Comparison of ENCODE assay signal across 2 cellular contexts in the genomic region with DNA sequence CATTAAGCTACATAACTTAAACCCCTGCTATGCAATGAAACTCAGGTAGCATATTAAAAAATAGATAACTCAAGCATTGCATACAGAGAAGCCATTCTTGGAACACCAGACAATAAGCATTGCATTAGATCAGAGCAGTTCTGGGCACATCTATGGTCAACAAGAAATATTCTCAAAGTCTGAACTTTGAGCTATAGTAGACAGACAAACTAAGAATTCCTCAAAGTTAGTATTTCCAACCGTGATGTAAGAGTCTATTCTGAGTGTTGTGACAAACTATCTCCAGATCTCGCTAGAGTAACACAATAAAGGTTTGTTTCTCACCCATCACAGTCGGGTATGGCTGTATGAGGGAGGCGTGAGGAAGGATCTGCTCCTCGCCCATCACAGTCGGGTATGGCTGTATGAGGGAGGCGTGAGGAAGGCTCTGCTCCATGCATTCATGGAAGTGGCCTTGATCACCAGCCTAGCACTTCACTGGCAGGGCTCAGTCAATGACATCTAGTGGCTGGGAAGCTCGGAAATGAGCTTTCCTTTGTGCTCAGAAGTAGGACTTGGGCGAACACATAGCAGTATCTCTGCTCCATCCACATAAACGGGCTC.
TF ChIP-seq lines count a peak whose summit lies in the region.

No MANE protein-coding gene starts in this region.

TF ChIP-seq in HepG2, 621 proteins besides CTCF, POLR2A, EP300 and RAD21 (continued from another document):
- TF ChIP-seq, protein P1, sequence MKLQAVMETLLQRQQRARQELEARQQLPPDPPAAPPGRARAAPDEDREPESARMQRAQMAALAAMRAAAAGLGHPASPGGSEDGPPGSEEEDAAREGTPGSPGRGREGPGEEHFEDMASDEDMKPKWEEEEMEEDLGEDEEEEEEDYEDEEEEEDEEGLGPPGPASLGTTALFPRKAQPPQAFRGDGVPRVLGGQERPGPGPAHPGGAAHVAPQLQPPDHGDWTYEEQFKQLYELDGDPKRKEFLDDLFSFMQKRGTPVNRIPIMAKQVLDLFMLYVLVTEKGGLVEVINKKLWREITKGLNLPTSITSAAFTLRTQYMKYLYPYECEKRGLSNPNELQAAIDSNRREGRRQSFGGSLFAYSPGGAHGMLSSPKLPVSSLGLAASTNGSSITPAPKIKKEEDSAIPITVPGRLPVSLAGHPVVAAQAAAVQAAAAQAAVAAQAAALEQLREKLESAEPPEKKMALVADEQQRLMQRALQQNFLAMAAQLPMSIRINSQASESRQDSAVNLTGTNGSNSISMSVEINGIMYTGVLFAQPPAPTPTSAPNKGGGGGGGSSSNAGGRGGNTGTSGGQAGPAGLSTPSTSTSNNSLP (IDR thresholded peaks at IDR 0.05; ENCODE audit: low read depth, low read length) = no peak
- TF ChIP-seq, protein P2, sequence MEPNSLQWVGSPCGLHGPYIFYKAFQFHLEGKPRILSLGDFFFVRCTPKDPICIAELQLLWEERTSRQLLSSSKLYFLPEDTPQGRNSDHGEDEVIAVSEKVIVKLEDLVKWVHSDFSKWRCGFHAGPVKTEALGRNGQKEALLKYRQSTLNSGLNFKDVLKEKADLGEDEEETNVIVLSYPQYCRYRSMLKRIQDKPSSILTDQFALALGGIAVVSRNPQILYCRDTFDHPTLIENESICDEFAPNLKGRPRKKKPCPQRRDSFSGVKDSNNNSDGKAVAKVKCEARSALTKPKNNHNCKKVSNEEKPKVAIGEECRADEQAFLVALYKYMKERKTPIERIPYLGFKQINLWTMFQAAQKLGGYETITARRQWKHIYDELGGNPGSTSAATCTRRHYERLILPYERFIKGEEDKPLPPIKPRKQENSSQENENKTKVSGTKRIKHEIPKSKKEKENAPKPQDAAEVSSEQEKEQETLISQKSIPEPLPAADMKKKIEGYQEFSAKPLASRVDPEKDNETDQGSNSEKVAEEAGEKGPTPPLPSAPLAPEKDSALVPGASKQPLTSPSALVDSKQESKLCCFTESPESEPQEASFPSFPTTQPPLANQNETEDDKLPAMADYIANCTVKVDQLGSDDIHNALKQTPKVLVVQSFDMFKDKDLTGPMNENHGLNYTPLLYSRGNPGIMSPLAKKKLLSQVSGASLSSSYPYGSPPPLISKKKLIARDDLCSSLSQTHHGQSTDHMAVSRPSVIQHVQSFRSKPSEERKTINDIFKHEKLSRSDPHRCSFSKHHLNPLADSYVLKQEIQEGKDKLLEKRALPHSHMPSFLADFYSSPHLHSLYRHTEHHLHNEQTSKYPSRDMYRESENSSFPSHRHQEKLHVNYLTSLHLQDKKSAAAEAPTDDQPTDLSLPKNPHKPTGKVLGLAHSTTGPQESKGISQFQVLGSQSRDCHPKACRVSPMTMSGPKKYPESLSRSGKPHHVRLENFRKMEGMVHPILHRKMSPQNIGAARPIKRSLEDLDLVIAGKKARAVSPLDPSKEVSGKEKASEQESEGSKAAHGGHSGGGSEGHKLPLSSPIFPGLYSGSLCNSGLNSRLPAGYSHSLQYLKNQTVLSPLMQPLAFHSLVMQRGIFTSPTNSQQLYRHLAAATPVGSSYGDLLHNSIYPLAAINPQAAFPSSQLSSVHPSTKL (CRISPR knock-in tag; IDR thresholded peaks at IDR 0.05) = peak; percentile 68
- TF ChIP-seq SKI (IDR thresholded peaks at IDR 0.05; ENCODE audit: partially characterized antibody) = peak; percentile 17
- TF ChIP-seq SOX5 (CRISPR knock-in tag; IDR thresholded peaks at IDR 0.05; ENCODE audit: borderline replicate concordance) = peak; percentile 28; the same call in 1 of the 2 replicates
- 0 out of 2 replicates have a peak, but pooled peaks have one; percentile 26 for TF ChIP-seq SAP130 (CRISPR knock-in tag; IDR thresholded peaks at IDR 0.05; ENCODE audit: low read depth)
- TF ChIP-seq ATM (IDR thresholded peaks at IDR 0.05; ENCODE audit: borderline replicate concordance) = no peak
- TF ChIP-seq ZNF101 (CRISPR knock-in tag; IDR thresholded peaks at IDR 0.05; ENCODE audit: borderline replicate concordance, low read depth) = no peak
- peak; percentile 31 for TF ChIP-seq HNF4A (CRISPR knock-in tag; IDR thresholded peaks at IDR 0.05)
- peak; percentile 74 for TF ChIP-seq RARA (CRISPR knock-in tag; IDR thresholded peaks at IDR 0.05)
- peak; percentile 92 for TF ChIP-seq BCL6 (CRISPR knock-in tag; IDR thresholded peaks at IDR 0.05)
TF ChIP-seq in HepG2: peak in this region for 8.

TF ChIP-seq in neural cell, 6 proteins besides CTCF, POLR2A, EP300 and RAD21 (continued from another document):
- TF ChIP-seq, protein P3, sequence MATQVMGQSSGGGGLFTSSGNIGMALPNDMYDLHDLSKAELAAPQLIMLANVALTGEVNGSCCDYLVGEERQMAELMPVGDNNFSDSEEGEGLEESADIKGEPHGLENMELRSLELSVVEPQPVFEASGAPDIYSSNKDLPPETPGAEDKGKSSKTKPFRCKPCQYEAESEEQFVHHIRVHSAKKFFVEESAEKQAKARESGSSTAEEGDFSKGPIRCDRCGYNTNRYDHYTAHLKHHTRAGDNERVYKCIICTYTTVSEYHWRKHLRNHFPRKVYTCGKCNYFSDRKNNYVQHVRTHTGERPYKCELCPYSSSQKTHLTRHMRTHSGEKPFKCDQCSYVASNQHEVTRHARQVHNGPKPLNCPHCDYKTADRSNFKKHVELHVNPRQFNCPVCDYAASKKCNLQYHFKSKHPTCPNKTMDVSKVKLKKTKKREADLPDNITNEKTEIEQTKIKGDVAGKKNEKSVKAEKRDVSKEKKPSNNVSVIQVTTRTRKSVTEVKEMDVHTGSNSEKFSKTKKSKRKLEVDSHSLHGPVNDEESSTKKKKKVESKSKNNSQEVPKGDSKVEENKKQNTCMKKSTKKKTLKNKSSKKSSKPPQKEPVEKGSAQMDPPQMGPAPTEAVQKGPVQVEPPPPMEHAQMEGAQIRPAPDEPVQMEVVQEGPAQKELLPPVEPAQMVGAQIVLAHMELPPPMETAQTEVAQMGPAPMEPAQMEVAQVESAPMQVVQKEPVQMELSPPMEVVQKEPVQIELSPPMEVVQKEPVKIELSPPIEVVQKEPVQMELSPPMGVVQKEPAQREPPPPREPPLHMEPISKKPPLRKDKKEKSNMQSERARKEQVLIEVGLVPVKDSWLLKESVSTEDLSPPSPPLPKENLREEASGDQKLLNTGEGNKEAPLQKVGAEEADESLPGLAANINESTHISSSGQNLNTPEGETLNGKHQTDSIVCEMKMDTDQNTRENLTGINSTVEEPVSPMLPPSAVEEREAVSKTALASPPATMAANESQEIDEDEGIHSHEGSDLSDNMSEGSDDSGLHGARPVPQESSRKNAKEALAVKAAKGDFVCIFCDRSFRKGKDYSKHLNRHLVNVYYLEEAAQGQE (IDR thresholded peaks at IDR 0.05; ENCODE audit: borderline replicate concordance) = no peak
- TF ChIP-seq TAF1 (IDR thresholded peaks at IDR 0.05; ENCODE audit: low read depth) = no peak
TF ChIP-seq in neural cell: peak in this region for 0.
